In genomic region chr2:237440819-237441281, GRCh38 we compare ENCODE assay signal across 10 cellular contexts. TPM values are rescaled to one million over a fixed set of nuclear protein-coding genes. Genes with fewer than 3 reads are reported as not detected.
DNase-seq lines count a peak whose midpoint lies in the region; ATAC-seq and TF ChIP-seq lines count a peak whose summit lies in the region.
"Had no signal": no experiment of that assay in that cellular context is flagged by ENCODE, and none has a peak within 500 bp of the region (broad histone marks: within the 10 kb centered on the region; RNA-seq: fewer than 3 reads in every experiment).

No MANE protein-coding gene starts in this region.

- peak overlapping the region; percentile 29; the same call in 1 of the 2 replicates for H3K9ac ChIP-seq in SK-N-SH

- peak; percentile 17 for ATAC-seq in esophagus mucosa
- ATAC-seq in GM19035 (IDR thresholded peaks at IDR 0.05; ENCODE audit: unreplicated experiment): no peak
- ATAC-seq in left colon: no peak

- H3K36me3 ChIP-seq in SK-N-SH (replicated peaks in 1 of 2; ENCODE audit: control insufficient read depth in 1 of 2, insufficient read depth in 2 of 2, low read length in 1 of 2): no peaks in the 10 kb centered on the region

- no peaks in the 10 kb centered on the region for H3K27me3 ChIP-seq in SK-N-SH (ENCODE audit: insufficient read depth)

- 0 out of 2 replicates have a peak overlapping the region, but pooled peaks have one; percentile 0 for H2AFZ ChIP-seq in SK-N-SH (ENCODE audit: low read depth)

- H3K79me2 ChIP-seq in SK-N-SH (ENCODE audit: insufficient read depth): no peaks in the 10 kb centered on the region

- H3K4me1 ChIP-seq in SK-N-SH (ENCODE audit: control insufficient read depth in 1 of 2, insufficient read depth in 2 of 2, low read depth in 1 of 2, low read length in 1 of 2): peaks cover 17 to 37% of the 10 kb centered on the region in 2 experiments

- in situ Hi-C loops in GM13977 (cut with MboI; ENCODE audit: low pct_unique_long_range_greater_than_20kb, low sequenced_read_pairs, unreplicated experiment): no loop called here

- TF ChIP-seq EP300 in SK-N-SH (IDR thresholded peaks at IDR 0.05; ENCODE audit: borderline replicate concordance in 1 of 2, low read depth in 1 of 2, low read length in 1 of 2): no peak

- H3K27ac ChIP-seq in SK-N-SH (ENCODE audit: low read depth in 2 of 2, low read length in 1 of 2): peak overlapping the region; percentile 85 to 93

- CTCF ChIA-PET in SK-N-SH (lab: Yijun Ruan, JAX): interaction anchor here (0.9 to 5.2 kb wide), 5 partner anchors 9 to 35 kb away, joined by 3 to 27 read pairs (median 9); no protein-coding TSS in a partner anchor

- H4K20me1 ChIP-seq in SK-N-SH (ENCODE audit: insufficient read depth): no peaks in the 10 kb centered on the region

- no peak overlapping the region for H3K4me3 ChIP-seq in SK-N-SH (ENCODE audit: low read depth in 2 of 2, low read length in 1 of 2)

- peak overlapping the region; percentile 43; the same call in 1 of the 2 replicates for H3K4me2 ChIP-seq in SK-N-SH

- peaks cover 24% of the 10 kb centered on the region for H3F3A ChIP-seq in SK-N-SH (replicated peaks; ENCODE audit: insufficient read depth)

- DNase-seq in GM13977 (ENCODE audit: low spot score) (peak; percentile 54), SK-N-SH (no peak), NCI-H2227 treated with DMSO at 0.1 percent for 48 hours (lab: John Stamatoyannopoulos, UW) (no peak), HuH-7.5 (ENCODE audit: low spot score) (no peak), left colon (no peak)
- peak in 2 of 3 donors; percentile 35 to 66 for DNase-seq in stimulated activated CD4-positive, alpha-beta T cell treated with anti-CD3 and anti-CD28 coated beads, TNF-alpha, amount 100 ng/mL, for 48 hours (ENCODE audit: low read depth in 3 of 3)
- DNase-seq: NCI-H524 had no signal

- TF ChIP-seq CTCF in GM13977 (IDR thresholded peaks at IDR 0.05; ENCODE audit: extremely low read depth, insufficient read depth, missing control alignments): no peak
- TF ChIP-seq CTCF in SK-N-SH (IDR thresholded peaks at IDR 0.05): no peak

- no peaks in the 10 kb centered on the region for H3K9me3 ChIP-seq in SK-N-SH

- no peak for TF ChIP-seq RAD21 in SK-N-SH (IDR thresholded peaks at IDR 0.05; ENCODE audit: low read length)

- intact Hi-C loops in left colon (cut with DNase I, micrococcal nuclease): no loop called here

- POLR2A ChIA-PET in SK-N-SH (lab: Yijun Ruan, JAX): no interaction called here

- H3K9me2 ChIP-seq in SK-N-SH: no peaks in the 10 kb centered on the region

- 37% methylated on average over 2 of the region's 2 CpGs for WGBS in SK-N-SH (ENCODE audit: low lambda C conversion rate)

TF ChIP-seq in SK-N-SH, 30 proteins besides CTCF, POLR2A, EP300 and RAD21:
- TF ChIP-seq PBX3 (IDR thresholded peaks at IDR 0.05): 0 out of 2 replicates have a peak, but pooled peaks have one; percentile 15
- TF ChIP-seq CHD2 (IDR thresholded peaks at IDR 0.05; ENCODE audit: low read length, partially characterized antibody): no peak
- TF ChIP-seq RFX5 (IDR thresholded peaks at IDR 0.05; ENCODE audit: low read length): no peak
- no peak for TF ChIP-seq GABPA (IDR thresholded peaks at IDR 0.05; ENCODE audit: low read depth)
- no peak for TF ChIP-seq TAF1 (IDR thresholded peaks at IDR 0.05; ENCODE audit: borderline replicate concordance, low read depth, low read length)
- TF ChIP-seq USF1 (IDR thresholded peaks at IDR 0.05; ENCODE audit: borderline replicate concordance, low read depth): no peak
- no peak for TF ChIP-seq IRF3 (IDR thresholded peaks at IDR 0.05; ENCODE audit: low read depth, low read length)
- TF ChIP-seq ELF1 (IDR thresholded peaks at IDR 0.05): no peak

RNA-seq across cellular contexts. Expression of gene COL6A3, which starts 26.9 kb away (rescaled TPM):
- polyA plus RNA-seq in SK-N-SH (2012; rRNA removed): 10.7 and 18.5 TPM in 2 replicates
- polyA plus RNA-seq in SK-N-SH (2012; cell fraction: cytosol; rRNA removed): 9.2 and 11.4 TPM in 2 replicates
- polyA plus RNA-seq in SK-N-SH (2012; cell fraction: nucleus; rRNA removed): 16.1 and 17.7 TPM in 2 replicates
- total RNA-seq in esophagus mucosa (23.0 TPM), left colon (10 to 100 TPM; 22.6 to 79.5 TPM)

RNA-seq across cellular contexts. Expression of gene MLPH, which starts 46.2 kb away (rescaled TPM):
- polyA plus RNA-seq in SK-N-SH (2012; rRNA removed): 84.8 and 93.6 TPM in 2 replicates
- polyA plus RNA-seq in SK-N-SH (2012; cell fraction: cytosol; rRNA removed): 37.4 and 44.7 TPM in 2 replicates
- polyA plus RNA-seq in SK-N-SH (2012; cell fraction: nucleus; rRNA removed): 348 and 369 TPM in 2 replicates
- total RNA-seq in esophagus mucosa (5.3 TPM), left colon (100 to 1,000 TPM; 117 to 139 TPM)
- total RNA-seq: T-helper 1 cell treated with Interleukin-12 subunit alpha and Interleukin-12 subunit beta and Interleukin-4 antibody, amounts not matched to agents 30 ng/mL and 1 ng/mL, for 36 hours had no signal

Comparison
In these comparisons a context has a peak if more than half of its experiments do, and no peak if none do; other contexts are left out.
1. DNase-seq: peak in GM13977 (single experiment) and stimulated activated CD4-positive, alpha-beta T cell treated with anti-CD3 and anti-CD28 coated beads, TNF-alpha, amount 100 ng/mL, for 48 hours (2 of 3); none in SK-N-SH (single experiment), NCI-H2227 treated with DMSO at 0.1 percent for 48 hours (single experiment), HuH-7.5 (single experiment) and left colon (0 of 2).
2. RNA of gene MLPH, which starts 46.2 kb away (total RNA-seq): 117 to 139 TPM in left colon; 5.3 TPM in esophagus mucosa (single experiment); every median in the first group is over 10 times any median in the second.